24 cellular contexts compared by ENCODE assay signal in the genomic region with DNA sequence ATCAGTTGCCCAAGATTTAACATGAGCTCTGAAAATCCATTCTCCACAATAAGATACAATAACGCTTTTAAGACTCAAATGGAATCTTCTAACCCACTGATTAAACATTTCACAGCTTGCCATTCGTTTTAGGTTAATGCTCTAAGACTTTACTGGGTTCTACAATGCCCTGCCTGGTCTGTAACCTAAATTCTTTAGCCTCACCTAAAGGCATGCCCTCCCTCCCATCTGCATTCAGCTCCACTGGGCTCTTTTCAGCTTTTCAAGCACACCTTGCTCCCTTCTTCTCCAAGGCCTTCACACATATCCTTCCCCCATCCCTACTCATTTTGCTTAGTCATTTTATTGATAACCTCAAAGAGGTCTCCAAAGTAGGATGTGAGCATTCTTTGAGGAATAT.
DNase-seq lines count a peak whose midpoint lies in the region; ATAC-seq, FAIRE-seq and TF ChIP-seq lines count a peak whose summit lies in the region.
"Had no signal": no experiment of that assay in that cellular context is flagged by ENCODE, and none has a peak within 500 bp of the region (broad histone marks: within the 10 kb centered on the region; RNA-seq: fewer than 3 reads in every experiment).

No MANE protein-coding gene starts in this region.

- in situ Hi-C loops in IMR-90 (cut with MboI; ENCODE audit: low sequenced_read_pairs): no loop called here
- in situ Hi-C loops in K562 (cut with MboI): no loop called here

- H3K23ac ChIP-seq in IMR-90 (ENCODE audit: low read depth, low read length): no peak overlapping the region
- no peak overlapping the region for H3K23ac ChIP-seq in mesendoderm (ENCODE audit: low read length)

- DNase-seq in IMR-90 (no peak), K562 (ENCODE audit: extremely low read depth in 1 of 4, low spot score in 3 of 4) (no peak), mesendoderm (peak; percentile 9), D341Med (ENCODE audit: low spot score) (no peak), MCF 10A (ENCODE audit: unreplicated experiment) (no peak), mesenteric fat pad (ENCODE audit: low spot score) (no peak)
- DNase-seq: 8988T; BE2C; C1 segment of cervical spinal cord; CD4-positive, CD25-positive, alpha-beta regulatory T cell; CD8-positive, alpha-beta memory T cell; COR-L47; GDM1; GOT3; HCEC 1CT; KG1 had no signal

- H3K27ac Mint-ChIP-seq in MCF 10A (ENCODE audit: low read depth, unreplicated experiment): no peak overlapping the region
- H3K27ac Mint-ChIP-seq: CD4-positive, CD25-positive, alpha-beta regulatory T cell; CD8-positive, alpha-beta memory T cell; IgD-negative memory B cell had no signal

- TF ChIP-seq POLR2A in IMR-90 (IDR thresholded peaks at IDR 0.05; ENCODE audit: low read depth, low read length) (no peak), K562 (conservative IDR thresholded peaks at IDR 0.05) (no peak)

- no peak overlapping the region for H3K9ac ChIP-seq in IMR-90 (ENCODE audit: low read depth, low read length)
- H3K9ac ChIP-seq in K562 (ENCODE audit: insufficient read depth in 1 of 2, low read depth in 2 of 2, low read length in 2 of 2): no peak overlapping the region
- no peak overlapping the region for H3K9ac ChIP-seq in mesendoderm (ENCODE audit: low read length)

- 87% methylated on average over 2 of the region's 2 CpGs; no CpG with 5 or more reads in 1 of the 2 experiments for WGBS in IMR-90 (ENCODE audit: extremely low coverage in 2 of 2, insufficient read length in 1 of 2), 2 experiments
- WGBS in K562 (ENCODE audit: insufficient coverage, low coverage, missing lambda C conversion rate): 18% methylated on average over 2 of the region's 2 CpGs
- no CpG with 5 or more reads among the region's 2 CpGs for WGBS in mesendoderm (ENCODE audit: extremely low coverage, insufficient coverage, low lambda C conversion rate)

- no peak overlapping the region; the same call in 2 of the 3 replicates for H2BK15ac ChIP-seq in IMR-90 (ENCODE audit: low read depth, low read length)
- H2BK15ac ChIP-seq in mesendoderm (replicated peaks; ENCODE audit: low read depth): no peak overlapping the region

- no peak overlapping the region for H3K4ac ChIP-seq in IMR-90 (ENCODE audit: low read depth, low read length)
- no peak overlapping the region for H3K4ac ChIP-seq in mesendoderm (ENCODE audit: low read depth, low read length)

- H2BK120ac ChIP-seq in IMR-90 (ENCODE audit: low read depth, low read length) (no peak overlapping the region), mesendoderm (ENCODE audit: low read depth, low read length) (no peak overlapping the region)

- TF ChIP-seq EP300 in K562 (IDR thresholded peaks at IDR 0.05; ENCODE audit: low read length): no peak

- no peak overlapping the region for H3K4me3 Mint-ChIP-seq in MCF 10A (ENCODE audit: unreplicated experiment)
- H3K4me3 Mint-ChIP-seq: CD4-positive, CD25-positive, alpha-beta regulatory T cell; CD8-positive, alpha-beta memory T cell; IgD-negative memory B cell had no signal

- BruUV-seq in IMR-90 (replicated peaks; lab: Mats Ljungman, UMichigan) (no TSS peak), K562 (replicated peaks; lab: Mats Ljungman, UMichigan) (no TSS peak), MCF 10A (replicated peaks; lab: Mats Ljungman, UMichigan) (no TSS peak)

- H2BK5ac ChIP-seq in IMR-90 (ENCODE audit: low read depth, low read length, poor library complexity, severe bottlenecking): no peak overlapping the region
- no peak overlapping the region for H2BK5ac ChIP-seq in mesendoderm (ENCODE audit: low read length)

- H2AFZ ChIP-seq in IMR-90 (replicated peaks; ENCODE audit: low read length, poor library complexity): no peak overlapping the region
- no peak overlapping the region for H2AFZ ChIP-seq in K562 (ENCODE audit: low read depth, low read length)

- no peaks in the 10 kb centered on the region for H3K79me2 ChIP-seq in K562 (ENCODE audit: control insufficient read depth, insufficient read depth, low read length)
- no peaks in the 10 kb centered on the region for H3K79me2 ChIP-seq in mesendoderm (ENCODE audit: control insufficient read depth, insufficient read depth, low read length)

- H4K91ac ChIP-seq in IMR-90 (ENCODE audit: insufficient read depth, low read depth, low read length): no peak overlapping the region

- POLR2A ChIA-PET in IMR-90 (lab: Charles Lee; ENCODE audit: unreplicated experiment): no interaction called here
- POLR2A ChIA-PET in K562 (lab: Yijun Ruan, JAX): no interaction called here
- POLR2A ChIA-PET in MCF 10A (lab: Yijun Ruan, JAX): interaction anchor here (0.6 to 0.7 kb wide), 2 partner anchors 123 to 657 kb away, joined by 3 to 4 read pairs; no protein-coding TSS in a partner anchor

- intact Hi-C loops in IMR-90 (cut with micrococcal nuclease) (no loop called here), K562 (cut with micrococcal nuclease) (no loop called here), MCF 10A (cut with micrococcal nuclease) (no loop called here)

- H2AK9ac ChIP-seq in IMR-90 (replicated peaks; ENCODE audit: low read depth, low read length, poor library complexity): no peak overlapping the region

- TF ChIP-seq CTCF in IMR-90 (conservative IDR thresholded peaks at IDR 0.05; ENCODE audit: low read depth, low read length) (no peak), K562 (IDR thresholded peaks at IDR 0.05 in 2 of 3, conservative IDR thresholded peaks at IDR 0.05 in 1 of 3; ENCODE audit: insufficient read depth in 2 of 3, low read depth in 1 of 3, low read length in 3 of 3) (no peak), MCF 10A (IDR thresholded peaks at IDR 0.05; ENCODE audit: unreplicated experiment) (no peak)

- no peaks in the 10 kb centered on the region for H4K20me1 ChIP-seq in IMR-90 (ENCODE audit: insufficient read depth, low read length)
- no peaks in the 10 kb centered on the region for H4K20me1 ChIP-seq in K562 (replicated peaks; ENCODE audit: control insufficient read depth, insufficient read depth, low read length)

- no peak for ATAC-seq in IMR-90 (ENCODE audit: low read depth)
- ATAC-seq in K562: no peak
- no peak for ATAC-seq in GM18907 (IDR thresholded peaks at IDR 0.05; ENCODE audit: unreplicated experiment)

- H3K27me3 ChIP-seq in IMR-90 (ENCODE audit: control insufficient read depth, insufficient read depth, low read length) (no peaks in the 10 kb centered on the region), K562 (ENCODE audit: control insufficient read depth in 2 of 2, insufficient read depth in 2 of 2, low read length in 2 of 2) (no peaks in the 10 kb centered on the region), mesendoderm (ENCODE audit: insufficient read depth, low read length, poor library complexity) (no peaks in the 10 kb centered on the region)
- H3K27me3 ChIP-seq: BE2C had no signal

- H3K79me1 ChIP-seq in IMR-90 (ENCODE audit: low read depth in 1 of 2, low read length in 2 of 2) (no peaks in the 10 kb centered on the region), mesendoderm (ENCODE audit: low read length) (no peaks in the 10 kb centered on the region)

- no peak overlapping the region for H3K4me3 ChIP-seq in IMR-90 (ENCODE audit: insufficient read depth, low read depth, low read length)
- H3K4me3 ChIP-seq in K562: no peak overlapping the region
- no peak overlapping the region for H3K4me3 ChIP-seq in mesendoderm (ENCODE audit: low read length)

- H3K4me1 ChIP-seq in IMR-90 (ENCODE audit: control insufficient read depth, insufficient read depth, low read length) (no peaks in the 10 kb centered on the region), K562 (replicated peaks in 1 of 2; ENCODE audit: control insufficient read depth in 2 of 2, insufficient read depth in 2 of 2, low read length in 2 of 2) (no peaks in the 10 kb centered on the region; a peak in 1 of 5 replicates), mesendoderm (ENCODE audit: control insufficient read depth, low read depth, low read length) (no peaks in the 10 kb centered on the region)
- H3K4me1 ChIP-seq: BE2C had no signal

- 0 out of 2 replicates have a peak overlapping the region, but pooled peaks have one; percentile 4 for H4K5ac ChIP-seq in IMR-90 (ENCODE audit: low read depth, low read length)
- H4K5ac ChIP-seq in mesendoderm (ENCODE audit: low read length): no peak overlapping the region

- no peaks in the 10 kb centered on the region for H3K36me3 Mint-ChIP-seq in MCF 10A (ENCODE audit: insufficient read depth, unreplicated experiment)
- H3K36me3 Mint-ChIP-seq: CD4-positive, CD25-positive, alpha-beta regulatory T cell; CD8-positive, alpha-beta memory T cell; IgD-negative memory B cell had no signal

- H3K27me3 Mint-ChIP-seq in MCF 10A (ENCODE audit: insufficient read depth, unreplicated experiment): peaks cover 12% of the 10 kb centered on the region
- H3K27me3 Mint-ChIP-seq: CD4-positive, CD25-positive, alpha-beta regulatory T cell; CD8-positive, alpha-beta memory T cell; IgD-negative memory B cell had no signal

- H3K56ac ChIP-seq in IMR-90 (ENCODE audit: extremely low read depth, insufficient read depth, low read length) (no peak overlapping the region), mesendoderm (ENCODE audit: low read length) (no peak overlapping the region)

- H4K8ac ChIP-seq in IMR-90 (ENCODE audit: low read depth in 2 of 2, low read length in 2 of 2) (no peak overlapping the region), mesendoderm (ENCODE audit: low read depth, low read length) (no peak overlapping the region)

- no peaks in the 10 kb centered on the region for H3K36me3 ChIP-seq in IMR-90 (ENCODE audit: control insufficient read depth, insufficient read depth, low read length)
- no peaks in the 10 kb centered on the region for H3K36me3 ChIP-seq in K562 (ENCODE audit: control insufficient read depth, insufficient read depth, low read length)
- H3K36me3 ChIP-seq in mesendoderm (ENCODE audit: control insufficient read depth, insufficient read depth, low read length): no peaks in the 10 kb centered on the region
- H3K36me3 ChIP-seq: BE2C had no signal

- CTCF ChIA-PET in IMR-90 (lab: Yijun Ruan, JAX) (no interaction called here), K562 (lab: Yijun Ruan, JAX; ENCODE audit: low intra/inter-chr PET ratio) (no interaction called here), MCF 10A (lab: Yijun Ruan, JAX) (no interaction called here)

- H2BK20ac ChIP-seq in IMR-90 (ENCODE audit: low read depth, low read length): no peak overlapping the region; the same call in 1 of the 2 replicates

- H3K9me1 ChIP-seq in IMR-90 (ENCODE audit: insufficient read depth, low read length) (no peaks in the 10 kb centered on the region), K562 (ENCODE audit: control insufficient read depth, insufficient read depth, low read length) (no peaks in the 10 kb centered on the region)

- no peak overlapping the region for H3K14ac ChIP-seq in IMR-90 (replicated peaks; ENCODE audit: low read depth, low read length)

- H2AK5ac ChIP-seq in IMR-90 (ENCODE audit: low read depth, low read length) (no peak overlapping the region), mesendoderm (ENCODE audit: low read length) (no peak overlapping the region)

- H3K9me3 ChIP-seq in IMR-90 (ENCODE audit: control insufficient read depth, insufficient read depth, low read length): no peaks in the 10 kb centered on the region
- no peaks in the 10 kb centered on the region for H3K9me3 ChIP-seq in K562 (replicated peaks; ENCODE audit: control insufficient read depth, insufficient read depth, low read depth, low read length)
- H3K9me3 ChIP-seq: BE2C had no signal

- peaks cover 4% of the 10 kb centered on the region for H3K4me1 Mint-ChIP-seq in MCF 10A (ENCODE audit: insufficient read depth, unreplicated experiment)
- H3K4me1 Mint-ChIP-seq: CD4-positive, CD25-positive, alpha-beta regulatory T cell; CD8-positive, alpha-beta memory T cell; IgD-negative memory B cell had no signal

- H3K18ac ChIP-seq in IMR-90 (ENCODE audit: low read depth, low read length) (no peak overlapping the region), mesendoderm (ENCODE audit: low read length) (no peak overlapping the region)

- FAIRE-seq in G401.6 (lab: Jason Lieb, UNC): peak; percentile 98
- FAIRE-seq in K562 (lab: Jason Lieb, UNC): no peak
- FAIRE-seq: D721Med, GM12892, GM18507, HTR-8/SVneo had no signal

- no peaks in the 10 kb centered on the region for H3K9me3 Mint-ChIP-seq in MCF 10A (ENCODE audit: unreplicated experiment)

- H3K27ac ChIP-seq in IMR-90 (ENCODE audit: insufficient read depth, low read length): no peak overlapping the region
- no peak overlapping the region for H3K27ac ChIP-seq in K562 (ENCODE audit: extremely low read depth, low read depth, low read length)
- H3K27ac ChIP-seq in mesendoderm (ENCODE audit: low read depth, low read length): no peak overlapping the region
- H3K27ac ChIP-seq: HL-60 had no signal

- H3K4me2 ChIP-seq in IMR-90 (ENCODE audit: low read depth, low read length) (no peak overlapping the region), K562 (ENCODE audit: insufficient read depth, low read length) (no peak overlapping the region), mesendoderm (ENCODE audit: low read length) (no peak overlapping the region)

- no peak for TF ChIP-seq RAD21 in IMR-90 (IDR thresholded peaks at IDR 0.05; ENCODE audit: low read length)
- no peak for TF ChIP-seq RAD21 in K562 (CRISPR knock-in tag; conservative IDR thresholded peaks at IDR 0.05 in 1 of 2, IDR thresholded peaks at IDR 0.05 in 1 of 2)

- dilution Hi-C loops in IMR-90 (cut with HindIII; ENCODE audit: low sequenced_read_pairs, unreplicated experiment): no loop called here
